Comparison of ENCODE assay signal across 18 cellular contexts in genomic region chr9:126522957-126523356, GRCh38.
DNase-seq lines count a peak whose midpoint lies in the region; ATAC-seq and TF ChIP-seq lines count a peak whose summit lies in the region.
"Had no signal": no experiment of that assay in that cellular context is flagged by ENCODE, and none has a peak within 500 bp of the region (broad histone marks: within the 10 kb centered on the region; RNA-seq: fewer than 3 reads in every experiment).

No MANE protein-coding gene starts in this region.

- CTCF ChIA-PET in activated naive CD4-positive, alpha-beta T cell treated with anti-CD3 and anti-CD28 coated beads for 36 hours (lab: Charles Lee), result no interaction called here

- DNase-seq in activated naive CD4-positive, alpha-beta T cell treated with anti-CD3 and anti-CD28 coated beads for 36 hours, result no peak
- DNase-seq in cerebellar cortex (ENCODE audit: low spot score) (peak; percentile 59), left lung (peak; percentile 34 to 61), stomach (no peak), left colon (no peak), HAP-1 (ENCODE audit: low spot score in 2 of 2) (no peak), NCI-H2107 (lab: John Stamatoyannopoulos, UW) (no peak)
- DNase-seq: colonic mucosa; NCI-H146; NCI-H345; NK-92 treated with Interleukin-12 subunit alpha and Interleukin-12 subunit beta, amount 100 ng/mL, for 24 hours; RPMI8226; uterus had no signal

- H3K4me1 ChIP-seq in left lung, result peaks cover 0 to 46% of the 10 kb centered on the region in 2 donors
- H3K4me1 ChIP-seq in stomach, result peaks cover 0 to 11% (median 4%) of the 10 kb centered on the region in 4 donors
- H3K4me1 ChIP-seq in HAP-1, result no peaks in the 10 kb centered on the region; the same call in 1 of the 2 replicates
- H3K4me1 ChIP-seq: ascending aorta, colonic mucosa, uterus had no signal

- peak overlapping the region; percentile 62 for H3K27ac Mint-ChIP-seq in activated naive CD4-positive, alpha-beta T cell treated with anti-CD3 and anti-CD28 coated beads, Interleukin-2, amount 50 U/mL, for 24 hours
- no peak overlapping the region for H3K27ac Mint-ChIP-seq in activated naive CD4-positive, alpha-beta T cell treated with anti-CD3 and anti-CD28 coated beads for 36 hours

- H3K4me1 Mint-ChIP-seq in activated naive CD4-positive, alpha-beta T cell treated with anti-CD3 and anti-CD28 coated beads, Interleukin-2, amount 50 U/mL, for 24 hours, result peaks cover 11% of the 10 kb centered on the region
- peaks cover 15% of the 10 kb centered on the region for H3K4me1 Mint-ChIP-seq in activated naive CD4-positive, alpha-beta T cell treated with anti-CD3 and anti-CD28 coated beads for 36 hours (ENCODE audit: low read depth)

- no peak for TF ChIP-seq EP300 in stomach (IDR thresholded peaks at IDR 0.05)

- H3K9me3 ChIP-seq in left lung (no peaks in the 10 kb centered on the region), stomach (no peaks in the 10 kb centered on the region), HAP-1 (no peaks in the 10 kb centered on the region)
- H3K9me3 ChIP-seq: ascending aorta, colonic mucosa, gastrocnemius medialis, uterus had no signal

- ATAC-seq in left lung, result no peak
- ATAC-seq in left colon, result no peak
- ATAC-seq: gastrocnemius medialis had no signal

- H3K27ac ChIP-seq in left lung, result no peak overlapping the region
- peak overlapping the region in 3 of 5 donors; percentile 8 to 49 (median 8) for H3K27ac ChIP-seq in stomach
- H3K27ac ChIP-seq: ascending aorta, colonic mucosa, gastrocnemius medialis, uterus had no signal

- no peaks in the 10 kb centered on the region for H3K36me3 Mint-ChIP-seq in activated naive CD4-positive, alpha-beta T cell treated with anti-CD3 and anti-CD28 coated beads, Interleukin-2, amount 50 U/mL, for 24 hours
- no peaks in the 10 kb centered on the region for H3K36me3 Mint-ChIP-seq in activated naive CD4-positive, alpha-beta T cell treated with anti-CD3 and anti-CD28 coated beads for 36 hours (ENCODE audit: low read depth)
- H3K36me3 Mint-ChIP-seq: T-cell had no signal

- in situ Hi-C loops in HAP-1 (cut with MboI; ENCODE audit: low sequenced_read_pairs), result no loop called here

- peaks cover 11 to 59% of the 10 kb centered on the region in 2 donors for H3K27me3 ChIP-seq in left lung
- peaks cover 0 to 56% (median 34%) of the 10 kb centered on the region in 3 donors for H3K27me3 ChIP-seq in stomach
- 0 out of 2 replicates have a peak, but pooled peaks cover 3% of the 10 kb centered on the region for H3K27me3 ChIP-seq in HAP-1 (ENCODE audit: low read depth)
- H3K27me3 ChIP-seq: ascending aorta had no signal

- H3K27me3 Mint-ChIP-seq in activated naive CD4-positive, alpha-beta T cell treated with anti-CD3 and anti-CD28 coated beads, Interleukin-2, amount 50 U/mL, for 24 hours, result peaks cover 25% of the 10 kb centered on the region
- H3K27me3 Mint-ChIP-seq in activated naive CD4-positive, alpha-beta T cell treated with anti-CD3 and anti-CD28 coated beads for 36 hours (ENCODE audit: low read depth), result peaks cover 26% of the 10 kb centered on the region

- TF ChIP-seq CTCF in left lung (IDR thresholded peaks at IDR 0.05), result no peak
- TF ChIP-seq CTCF in stomach (IDR thresholded peaks at IDR 0.05), result no peak

- H3K36me3 ChIP-seq in left lung, result no peaks in the 10 kb centered on the region
- H3K36me3 ChIP-seq in stomach, result no peaks in the 10 kb centered on the region
- H3K36me3 ChIP-seq in HAP-1 (replicated peaks), result no peaks in the 10 kb centered on the region
- H3K36me3 ChIP-seq: ascending aorta, colonic mucosa, gastrocnemius medialis, uterus had no signal

- TF ChIP-seq POLR2A in stomach (IDR thresholded peaks at IDR 0.05), result no peak

- H3K4me3 ChIP-seq in left lung (no peak overlapping the region), stomach (no peak overlapping the region), HAP-1 (no peak overlapping the region)
- H3K4me3 ChIP-seq: ascending aorta, colonic mucosa, gastrocnemius medialis, lung, uterus had no signal

- no peak overlapping the region for H3K4me3 Mint-ChIP-seq in activated naive CD4-positive, alpha-beta T cell treated with anti-CD3 and anti-CD28 coated beads, Interleukin-2, amount 50 U/mL, for 24 hours
- H3K4me3 Mint-ChIP-seq in activated naive CD4-positive, alpha-beta T cell treated with anti-CD3 and anti-CD28 coated beads for 36 hours, result no peak overlapping the region

- intact Hi-C loops in activated naive CD4-positive, alpha-beta T cell treated with anti-CD3 and anti-CD28 coated beads for 36 hours (cut with micrococcal nuclease), result no loop called here
- intact Hi-C loops in left lung (cut with DNase I), result no loop called here
- intact Hi-C loops in stomach (cut with DNase I; ENCODE audit: low total_unique reads), result no loop called here
- intact Hi-C loops in left colon (cut with DNase I, micrococcal nuclease), result no loop called here

- H3K9me3 Mint-ChIP-seq in activated naive CD4-positive, alpha-beta T cell treated with anti-CD3 and anti-CD28 coated beads, Interleukin-2, amount 50 U/mL, for 24 hours, result no peaks in the 10 kb centered on the region
- no peaks in the 10 kb centered on the region for H3K9me3 Mint-ChIP-seq in activated naive CD4-positive, alpha-beta T cell treated with anti-CD3 and anti-CD28 coated beads for 36 hours
- H3K9me3 Mint-ChIP-seq: T-cell had no signal

- WGBS in stomach, 5 donors, result 46 to 60% (median 51%) methylated on average over 7 to 11 of the region's 11 CpGs

Comparison
In these comparisons a context has a peak if more than half of its experiments do, and no peak if none do; other contexts are left out.
1. DNase-seq: peak in cerebellar cortex (single experiment) and left lung (2 of 2); none in activated naive CD4-positive, alpha-beta T cell treated with anti-CD3 and anti-CD28 coated beads for 36 hours (single experiment), stomach (single experiment), left colon (0 of 2), HAP-1 (0 of 2) and NCI-H2107 (single experiment).
2. H3K27ac ChIP-seq: peak in stomach (3 of 5); none in left lung (0 of 2).